In genomic region chr17:79755591-79755990, GRCh38 we compare ENCODE assay signal across 33 cellular contexts. TPM values are rescaled to one million over a fixed set of nuclear protein-coding genes. Genes with fewer than 3 reads are reported as not detected.
"Had no signal": no experiment of that assay in that cellular context is flagged by ENCODE, and none has a peak within 500 bp of the region (broad histone marks: within the 10 kb centered on the region; RNA-seq: fewer than 3 reads in every experiment).

No MANE protein-coding gene starts in this region.

- DNase-seq: activated B cell treated with CpG ODN at 0.5 μM for 24 hours; activated CD4-positive, alpha-beta memory T cell treated with anti-CD3 and anti-CD28 coated beads for 36 hours; activated CD4-positive, alpha-beta T cell treated with anti-CD3 and anti-CD28 coated beads for 4 hours; activated CD4-positive, alpha-beta T cell treated with anti-CD3 and anti-CD28 coated beads, Interleukin-2, amount 10 ng/mL, durations not matched to agents 24 days and 14 days; activated CD4-positive, alpha-beta T cell treated with anti-CD3 and anti-CD28 coated beads, Interleukin-2, amount 50 U/mL, for 1 hour; activated CD4-positive, alpha-beta T cell treated with anti-CD3 and anti-CD28 coated beads, Interleukin-2, amount 50 U/mL, for 4 hours; activated CD4-positive, CD25-positive, alpha-beta regulatory T cell treated with anti-CD3 and anti-CD28 coated beads, Interleukin-2, amount 50 U/mL, for 72 hours; activated CD8-positive, alpha-beta memory T cell treated with anti-CD3 and anti-CD28 coated beads, Interleukin-2, amount 50 U/mL, for 4 hours; activated CD8-positive, alpha-beta T cell treated with anti-CD3 and anti-CD28 coated beads for 36 hours; activated effector memory CD4-positive, alpha-beta T cell treated with anti-CD3 and anti-CD28 coated beads, Interleukin-2, amount 50 U/mL, for 16 hours; activated gamma-delta T cell treated with Interleukin-2 at 50 U/mL for 16 hours; activated naive CD4-positive, alpha-beta T cell; activated naive CD4-positive, alpha-beta T cell treated with anti-CD3 and anti-CD28 coated beads for 36 hours; activated naive CD4-positive, alpha-beta T cell treated with anti-CD3 and anti-CD28 coated beads, Interleukin-2, amount 50 U/mL, for 16 hours; activated naive CD8-positive, alpha-beta T cell treated with anti-CD3 and anti-CD28 coated beads for 36 hours; activated T-cell treated with anti-CD3 and anti-CD28 coated beads for 4 hours; activated T-cell treated with anti-CD3 and anti-CD28 coated beads, Interleukin-2, amount 50 U/mL, for 1 hour; activated T-cell treated with anti-CD3 and anti-CD28 coated beads, Interleukin-2, amount 50 U/mL, for 4 hours; activated T-cell treated with anti-CD3 and anti-CD28 coated beads, Interleukin-2, amount 50 U/mL, for 72 hours; adrenal gland; amniotic stem cell; body of pancreas; brain microvascular endothelial cell; central memory CD4-positive, alpha-beta T cell; T-helper 2 cell; T-helper 9 cell had no signal

- H3K36me3 ChIP-seq: adrenal gland, brain microvascular endothelial cell, breast epithelium had no signal

- H3K27ac ChIP-seq: adrenal gland, body of pancreas, brain microvascular endothelial cell, breast epithelium, VCaP had no signal

- FAIRE-seq: astrocyte, TTC549 had no signal

- H3K9me3 ChIP-seq: adrenal gland, body of pancreas, breast epithelium had no signal

- H3K4me1 ChIP-seq: adrenal gland, body of pancreas, breast epithelium had no signal

- H3K4me3 ChIP-seq: adrenal gland, body of pancreas, breast epithelium had no signal

RNA-seq across cellular contexts. Expression of gene CBX2, which starts 22.4 kb away (rescaled TPM):
- polyA plus RNA-seq: aorta had no signal

RNA-seq across cellular contexts. Expression of gene ENPP7, which starts 24.8 kb away (rescaled TPM):
- total RNA-seq: activated CD4-positive, alpha-beta T cell treated with anti-CD3 and anti-CD28 coated beads, Interleukin-2, amount 10 ng/mL, durations not matched to agents 24 days and 14 days; activated naive CD4-positive, alpha-beta T cell treated with anti-CD3 and anti-CD28 coated beads for 36 hours; activated naive CD8-positive, alpha-beta T cell treated with anti-CD3 and anti-CD28 coated beads for 36 hours; activated T-cell treated with anti-CD3 and anti-CD28 coated beads, Interleukin-2, amount 50 U/mL, for 4 hours; activated T-cell treated with anti-CD3 and anti-CD28 coated beads, Interleukin-2, amount 50 U/mL, for 72 hours; adrenal gland; aorta; astrocyte; body of pancreas; breast epithelium; cardiac septum; cerebellum had no signal
- polyA plus RNA-seq: adrenal gland had no signal
